In the genomic region with DNA sequence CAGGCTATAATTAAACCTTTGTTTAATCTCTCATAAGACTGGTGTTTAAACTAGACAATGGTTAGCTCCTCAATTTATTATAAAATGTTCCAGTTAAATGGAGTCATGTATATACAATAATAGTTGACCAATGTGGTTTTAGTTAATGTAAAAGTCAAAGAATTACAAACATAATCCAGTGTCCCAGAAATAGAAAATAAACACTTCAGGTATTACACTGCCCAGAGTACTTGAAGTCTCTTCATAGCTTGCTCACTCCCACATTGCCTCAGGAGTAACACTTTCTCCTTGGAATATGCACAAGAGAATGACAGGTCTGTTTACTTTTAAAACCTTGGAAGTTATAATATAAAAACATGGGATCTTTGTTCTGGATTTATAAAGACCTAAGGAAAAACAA, we compare ENCODE assay signal across 1 cellular context.
TF ChIP-seq lines count a peak whose summit lies in the region.

No MANE protein-coding gene starts in this region.

TF ChIP-seq in GM12878, 131 proteins besides CTCF, POLR2A, EP300 and RAD21 (continued from another document):
- TF ChIP-seq HSF1 (IDR thresholded peaks at IDR 0.05; ENCODE audit: low read depth, low read length) (no peak), NR2C1 (IDR thresholded peaks at IDR 0.05) (no peak), BACH1 (IDR thresholded peaks at IDR 0.05; ENCODE audit: borderline replicate concordance) (no peak), SKIL (IDR thresholded peaks at IDR 0.05; ENCODE audit: low read depth, poor library complexity, severe bottlenecking) (no peak), TCF7 (IDR thresholded peaks at IDR 0.05; ENCODE audit: borderline replicate concordance) (no peak), PKNOX1 (IDR thresholded peaks at IDR 0.05) (no peak), POU2F2 (IDR thresholded peaks at IDR 0.05; ENCODE audit: borderline replicate concordance, low read depth, low read length) (no peak)
- TF ChIP-seq, protein P1, sequence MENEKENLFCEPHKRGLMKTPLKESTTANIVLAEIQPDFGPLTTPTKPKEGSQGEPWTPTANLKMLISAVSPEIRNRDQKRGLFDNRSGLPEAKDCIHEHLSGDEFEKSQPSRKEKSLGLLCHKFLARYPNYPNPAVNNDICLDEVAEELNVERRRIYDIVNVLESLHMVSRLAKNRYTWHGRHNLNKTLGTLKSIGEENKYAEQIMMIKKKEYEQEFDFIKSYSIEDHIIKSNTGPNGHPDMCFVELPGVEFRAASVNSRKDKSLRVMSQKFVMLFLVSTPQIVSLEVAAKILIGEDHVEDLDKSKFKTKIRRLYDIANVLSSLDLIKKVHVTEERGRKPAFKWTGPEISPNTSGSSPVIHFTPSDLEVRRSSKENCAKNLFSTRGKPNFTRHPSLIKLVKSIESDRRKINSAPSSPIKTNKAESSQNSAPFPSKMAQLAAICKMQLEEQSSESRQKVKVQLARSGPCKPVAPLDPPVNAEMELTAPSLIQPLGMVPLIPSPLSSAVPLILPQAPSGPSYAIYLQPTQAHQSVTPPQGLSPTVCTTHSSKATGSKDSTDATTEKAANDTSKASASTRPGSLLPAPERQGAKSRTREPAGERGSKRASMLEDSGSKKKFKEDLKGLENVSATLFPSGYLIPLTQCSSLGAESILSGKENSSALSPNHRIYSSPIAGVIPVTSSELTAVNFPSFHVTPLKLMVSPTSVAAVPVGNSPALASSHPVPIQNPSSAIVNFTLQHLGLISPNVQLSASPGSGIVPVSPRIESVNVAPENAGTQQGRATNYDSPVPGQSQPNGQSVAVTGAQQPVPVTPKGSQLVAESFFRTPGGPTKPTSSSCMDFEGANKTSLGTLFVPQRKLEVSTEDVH (IDR thresholded peaks at IDR 0.05; ENCODE audit: low read depth, partially characterized antibody) = no peak
